8 cellular contexts compared by ENCODE assay signal in the genomic region with DNA sequence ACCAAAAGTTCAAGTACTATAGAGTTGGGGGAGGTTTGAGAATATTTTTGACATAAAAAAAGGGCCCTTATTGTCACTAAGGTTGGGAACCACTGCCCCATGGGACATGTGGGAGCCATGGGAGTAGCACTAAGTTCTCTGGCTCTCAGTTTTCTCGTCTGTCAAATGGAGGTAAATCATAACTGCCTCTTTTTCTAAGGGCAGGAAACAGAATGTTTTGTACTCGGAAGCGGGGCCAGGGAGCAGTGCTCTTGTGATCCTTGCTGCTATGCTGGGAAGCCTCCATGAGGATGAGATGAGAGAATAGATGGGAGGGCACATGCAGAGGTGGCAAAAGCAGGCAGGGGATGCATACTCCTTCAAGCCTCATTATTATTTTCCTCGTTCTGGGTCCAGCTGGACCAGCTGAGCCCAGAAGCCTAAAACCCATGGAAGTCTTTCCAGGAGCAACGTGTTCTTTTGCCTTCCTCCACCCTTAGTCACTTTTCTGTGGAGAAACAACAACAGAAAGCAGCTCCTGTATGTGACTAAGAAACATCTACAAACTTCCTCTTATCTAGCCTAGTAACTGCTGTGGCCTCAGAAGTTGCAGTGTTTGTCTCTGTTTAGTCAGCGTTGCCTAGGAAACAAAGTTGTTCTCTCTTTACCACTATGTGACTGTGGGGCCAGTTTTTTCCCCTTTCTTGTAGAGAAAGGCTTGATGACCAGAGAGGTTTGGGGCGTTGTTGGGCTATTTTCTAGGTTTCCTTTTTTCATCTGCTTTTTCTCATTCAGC.
A peak's percentile ranks its signal among the peaks of the same experiment; 100 is the strongest.
DNase-seq lines count a peak whose midpoint lies in the region; ATAC-seq and TF ChIP-seq lines count a peak whose summit lies in the region.

No MANE protein-coding gene starts in this region.

- peaks cover 42% of the 10 kb centered on the region for H3F3A ChIP-seq in smooth muscle cell (ENCODE audit: low read depth)

- peak; percentile 93 for DNase-seq in AG10803 (ENCODE audit: low read depth)
- peak in 2 of 3 donors; percentile 59 to 80 for DNase-seq in Peyer's patch
- DNase-seq in ascending aorta (ENCODE audit: low spot score in 2 of 2), result peak; percentile 49 to 89
- peak; percentile 27 for DNase-seq in smooth muscle cell (lab: John Stamatoyannopoulos, UW; ENCODE audit: unreplicated experiment)
- DNase-seq in NCI-H146 treated with DMSO at 0.1 percent for 48 hours (lab: John Stamatoyannopoulos, UW; ENCODE audit: unreplicated experiment), result no peak

- H3K4me1 ChIP-seq in Peyer's patch, result peaks cover 0 to 11% (median 0%) of the 10 kb centered on the region in 4 donors
- H3K4me1 ChIP-seq in ascending aorta, result peaks cover 3 to 9% of the 10 kb centered on the region in 2 donors
- H3K4me1 ChIP-seq in iPS-18a (ENCODE audit: control insufficient read depth, low read depth, low read length), result peaks cover 6% of the 10 kb centered on the region
- H3K4me1 ChIP-seq in smooth muscle cell (ENCODE audit: low read depth), result peaks cover 11% of the 10 kb centered on the region

- peaks cover 23% of the 10 kb centered on the region for H4K20me1 ChIP-seq in smooth muscle cell (ENCODE audit: low read depth)

- H3K27ac ChIP-seq in Peyer's patch (peak overlapping the region; percentile 94 to 98 (median 98)), ascending aorta (peak overlapping the region; percentile 96 to 97), iPS-18a (ENCODE audit: low read length) (no peak overlapping the region), smooth muscle cell (ENCODE audit: low read depth) (peak overlapping the region; percentile 100)

- H3K36me3 ChIP-seq in Peyer's patch (peaks cover 0 to 25% (median 0%) of the 10 kb centered on the region in 3 donors), ascending aorta (peaks cover 11 to 25% of the 10 kb centered on the region in 2 donors), iPS-18a (ENCODE audit: control insufficient read depth, low read depth, low read length) (peaks cover 3% of the 10 kb centered on the region), smooth muscle cell (ENCODE audit: low read depth) (no peaks in the 10 kb centered on the region)

- H2AFZ ChIP-seq in smooth muscle cell (ENCODE audit: low read depth), result no peak overlapping the region

- H3K4me2 ChIP-seq in smooth muscle cell, result peak overlapping the region; percentile 74

- no peaks in the 10 kb centered on the region for H3K9me3 ChIP-seq in Peyer's patch
- no peaks in the 10 kb centered on the region for H3K9me3 ChIP-seq in ascending aorta
- H3K9me3 ChIP-seq in iPS-18a (ENCODE audit: control insufficient read depth, low read depth, low read length), result no peaks in the 10 kb centered on the region
- H3K9me3 ChIP-seq in smooth muscle cell (replicated peaks; ENCODE audit: low read depth), result no peaks in the 10 kb centered on the region

- H3K79me2 ChIP-seq in smooth muscle cell (ENCODE audit: low read depth), result peaks cover 11% of the 10 kb centered on the region

- ATAC-seq in GM19023 (IDR thresholded peaks at IDR 0.05; ENCODE audit: unreplicated experiment) (peak; percentile 92), HG03095 (IDR thresholded peaks at IDR 0.05; ENCODE audit: unreplicated experiment) (peak; percentile 88)

- H3K4me3 ChIP-seq in AG10803 (ENCODE audit: low read length) (no peak overlapping the region), Peyer's patch (peak overlapping the region in 1 of 4 donors; percentile 10), ascending aorta (peak overlapping the region in 1 of 2 donors; percentile 12), iPS-18a (ENCODE audit: low read length) (no peak overlapping the region), smooth muscle cell (no peak overlapping the region)

- intact Hi-C loops in ascending aorta (cut with DNase I), result loop anchor here (1.0 kb wide), 1 partner anchor 34 kb away; no protein-coding TSS in a partner anchor

- H3K9ac ChIP-seq in iPS-18a (ENCODE audit: low read length) (peak overlapping the region; percentile 1), smooth muscle cell (ENCODE audit: low read depth) (peak overlapping the region; percentile 97)

- WGBS in smooth muscle cell (ENCODE audit: low lambda C conversion rate), result 22% methylated on average over 7 of the region's 7 CpGs

- no peaks in the 10 kb centered on the region for H3K27me3 ChIP-seq in Peyer's patch
- H3K27me3 ChIP-seq in ascending aorta, result no peaks in the 10 kb centered on the region
- H3K27me3 ChIP-seq in iPS-18a (ENCODE audit: control insufficient read depth, insufficient read depth, low read length), result peaks cover 14% of the 10 kb centered on the region
- H3K27me3 ChIP-seq in smooth muscle cell (ENCODE audit: low read depth), result no peaks in the 10 kb centered on the region

- TF ChIP-seq POLR2A in Peyer's patch (IDR thresholded peaks at IDR 0.05), result peak; percentile 31 to 47

- TF ChIP-seq CTCF in AG10803 (conservative IDR thresholded peaks at IDR 0.05; ENCODE audit: low read length) (no peak), Peyer's patch (IDR thresholded peaks at IDR 0.05) (no peak), ascending aorta (IDR thresholded peaks at IDR 0.05) (no peak), smooth muscle cell (IDR thresholded peaks at IDR 0.05; ENCODE audit: borderline replicate concordance, insufficient read depth, poor library complexity, severe bottlenecking) (no peak)
